ENCODE assay signal across 26 cellular contexts in the genomic region with DNA sequence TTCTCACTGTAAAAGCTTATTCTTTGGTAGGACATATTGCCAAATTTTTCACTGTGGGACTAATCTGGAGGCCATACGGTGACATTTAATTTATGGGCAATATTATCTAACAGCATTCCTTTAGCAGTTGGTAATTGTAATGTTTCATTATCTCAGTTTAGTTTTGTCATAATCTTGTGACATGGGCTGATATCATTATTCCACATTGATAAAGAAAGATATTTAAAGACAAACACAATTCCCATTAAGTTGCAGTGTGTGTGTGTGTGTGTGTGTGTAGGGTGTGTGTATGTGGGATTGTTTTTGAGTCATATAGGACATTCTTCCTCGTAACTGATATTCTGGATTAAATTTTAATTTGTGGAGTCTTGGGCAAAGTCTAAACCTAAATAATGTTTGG.
"Had no signal": no experiment of that assay in that cellular context is flagged by ENCODE, and none has a peak within 500 bp of the region (broad histone marks: within the 10 kb centered on the region; RNA-seq: fewer than 3 reads in every experiment).

No MANE protein-coding gene starts in this region.

- H3K27ac Mint-ChIP-seq: naive thymus-derived CD4-positive, alpha-beta T cell; nephron progenitor cell; neural progenitor cell; stimulated activated naive B cell treated with anti-CD40 and anti-IgM and Interleukin-4, amounts not matched to agents 10 μg/mL and 1 μg/mL and 100 μg/mL, for 72 hours had no signal

- ATAC-seq: naive thymus-derived CD4-positive, alpha-beta T cell; right lobe of liver; stimulated activated naive B cell treated with anti-CD40 and anti-IgM and Interleukin-4, amounts not matched to agents 10 μg/mL and 1 μg/mL and 100 μg/mL, for 72 hours; stimulated activated naive CD8-positive, alpha-beta T cell treated with anti-CD3 and anti-CD28 coated beads, Interleukin-15, Interleukin-2, amounts not matched to agents 100 U/mL and 50 U/mL, for 24 hours had no signal

- DNase-seq: hypothalamus; immature natural killer cell; kidney; left ventricle myocardium inferior; mesendoderm; naive thymus-derived CD4-positive, alpha-beta T cell; nephron progenitor cell; occipital lobe; right lobe of liver; stimulated activated CD4-positive, alpha-beta T cell treated with anti-CD3 and anti-CD28 coated beads, Interleukin-12 subunit alpha, Interleukin-12 subunit beta, amount 100 ng/mL, for 4 hours; stimulated activated CD4-positive, alpha-beta T cell treated with anti-CD3 and anti-CD28 coated beads, Interleukin-15, amount 100 ng/mL, for 24 hours; stimulated activated CD4-positive, alpha-beta T cell treated with anti-CD3 and anti-CD28 coated beads, Interleukin-2, amount 100 ng/mL, for 24 hours; stimulated activated CD4-positive, alpha-beta T cell treated with anti-CD3 and anti-CD28 coated beads, Interleukin-4, amount 100 ng/mL, for 1 hour; stimulated activated naive B cell treated with anti-CD40 and anti-IgM and Interleukin-4, amounts not matched to agents 10 μg/mL and 1 μg/mL and 100 μg/mL, for 72 hours; stimulated activated naive CD8-positive, alpha-beta T cell treated with anti-CD3 and anti-CD28 coated beads, Interleukin-15, Interleukin-2, amounts not matched to agents 100 U/mL and 50 U/mL, for 24 hours; stomach; testis; thyroid gland; transverse colon; upper lobe of left lung had no signal

- H3K27me3 Mint-ChIP-seq: naive thymus-derived CD4-positive, alpha-beta T cell; stimulated activated naive B cell treated with anti-CD40 and anti-IgM and Interleukin-4, amounts not matched to agents 10 μg/mL and 1 μg/mL and 100 μg/mL, for 72 hours had no signal

- H2AFZ ChIP-seq: neural progenitor cell, parathyroid adenoma had no signal

- H3K9me3 ChIP-seq: left ventricle myocardium inferior, neutrophil, right atrium auricular region, right lobe of liver, stomach, testis, thyroid gland, transverse colon, upper lobe of left lung had no signal

- H3K4me2 ChIP-seq: neural progenitor cell had no signal

- H3K4me1 Mint-ChIP-seq: immature natural killer cell; naive thymus-derived CD4-positive, alpha-beta T cell; nephron progenitor cell; neural progenitor cell; stimulated activated naive B cell treated with anti-CD40 and anti-IgM and Interleukin-4, amounts not matched to agents 10 μg/mL and 1 μg/mL and 100 μg/mL, for 72 hours had no signal

- H3K4me3 ChIP-seq: left ventricle myocardium inferior, lung, neural progenitor cell, right atrium auricular region, right lobe of liver, stomach, testis, thyroid gland, transverse colon, upper lobe of left lung had no signal

- H3K27me3 ChIP-seq: neural progenitor cell, neutrophil, right atrium auricular region, right lobe of liver, stomach, testis, thyroid gland, transverse colon, upper lobe of left lung had no signal

- H3K36me3 ChIP-seq: left ventricle myocardium inferior, neural progenitor cell, neutrophil, right atrium auricular region, right lobe of liver, stomach, thyroid gland, transverse colon, upper lobe of left lung had no signal

- H3K9ac ChIP-seq: neural progenitor cell, parathyroid adenoma had no signal

- H3K9me3 Mint-ChIP-seq: nephron progenitor cell; neural progenitor cell; stimulated activated naive B cell treated with anti-CD40 and anti-IgM and Interleukin-4, amounts not matched to agents 10 μg/mL and 1 μg/mL and 100 μg/mL, for 72 hours had no signal

- H3K4me3 Mint-ChIP-seq: immature natural killer cell; mesothelial cell of epicardium; naive thymus-derived CD4-positive, alpha-beta T cell; nephron progenitor cell; neural progenitor cell; stimulated activated naive B cell treated with anti-CD40 and anti-IgM and Interleukin-4, amounts not matched to agents 10 μg/mL and 1 μg/mL and 100 μg/mL, for 72 hours had no signal

- H3K79me2 ChIP-seq: parathyroid adenoma had no signal

- H3K4me1 ChIP-seq: neural progenitor cell, right lobe of liver, testis had no signal

- H3K36me3 Mint-ChIP-seq: immature natural killer cell; naive thymus-derived CD4-positive, alpha-beta T cell; neural progenitor cell; stimulated activated naive B cell treated with anti-CD40 and anti-IgM and Interleukin-4, amounts not matched to agents 10 μg/mL and 1 μg/mL and 100 μg/mL, for 72 hours had no signal

- H3K27ac ChIP-seq: left ventricle myocardium inferior, neural progenitor cell, neutrophil, parathyroid adenoma, right atrium auricular region, right lobe of liver, stomach, testis, thyroid gland, upper lobe of left lung had no signal
